ENCODE assay signal across 16 cellular contexts in the genomic region with DNA sequence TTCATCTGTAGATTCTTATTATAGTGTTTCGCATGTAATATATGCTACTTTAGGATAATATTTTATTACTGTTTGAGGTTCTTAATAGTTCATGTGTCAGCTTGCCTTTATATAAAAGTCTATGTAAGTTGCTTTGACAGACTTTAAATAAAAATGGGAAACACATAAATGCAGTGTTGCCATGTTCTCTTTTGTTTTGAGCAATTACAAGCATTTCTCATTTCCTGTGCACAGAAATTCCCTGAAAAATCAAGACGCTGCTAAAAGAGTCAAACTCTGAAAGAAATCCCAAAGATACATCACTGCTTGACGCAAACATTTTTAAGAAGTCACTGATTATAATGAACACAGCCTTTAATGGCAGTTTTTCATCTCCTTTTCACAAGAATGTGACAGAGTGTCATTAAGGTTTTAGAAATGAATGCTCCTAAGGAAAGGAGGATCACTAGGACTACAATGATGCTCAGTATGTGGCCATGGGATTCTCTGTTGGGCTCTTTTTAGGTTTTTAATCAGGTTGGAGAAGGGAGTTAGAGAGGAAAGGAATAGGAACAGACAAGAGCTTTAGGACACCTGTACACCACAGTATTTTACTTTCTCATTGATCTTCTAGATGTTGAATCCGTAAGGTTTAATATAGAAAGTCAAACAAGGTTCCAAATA.
DNase-seq lines count a peak whose midpoint lies in the region; ATAC-seq and FAIRE-seq lines count a peak whose summit lies in the region.
"Had no signal": no experiment of that assay in that cellular context is flagged by ENCODE, and none has a peak within 500 bp of the region (broad histone marks: within the 10 kb centered on the region; RNA-seq: fewer than 3 reads in every experiment).

No MANE protein-coding gene starts in this region.

- no peak for DNase-seq in SK-N-MC (ENCODE audit: low read depth, low spot score)
- no peak for DNase-seq in NCI-H1092 (lab: John Stamatoyannopoulos, UW)
- no peak for DNase-seq in activated gamma-delta T cell (lab: John Stamatoyannopoulos, UW)
- no peak for DNase-seq in effector memory CD4-positive, alpha-beta T cell
- DNase-seq: BE2C, H9, NCI-H1048, NCI-H1694 treated with DMSO at 0.1 percent for 48 hours, NCI-H446, NCI-H774, Peyer's patch, Right ventricle myocardium superior had no signal

- H3K9ac ChIP-seq in BLaER1 = peak overlapping the region; percentile 88
- no peak overlapping the region for H3K9ac ChIP-seq in SK-N-MC (ENCODE audit: insufficient read length)
- no peak overlapping the region for H3K9ac ChIP-seq in iPS-20b (ENCODE audit: low read depth, low read length)

- no peak for ATAC-seq in HG03135 (IDR thresholded peaks at IDR 0.05; ENCODE audit: unreplicated experiment)

- H3K27ac ChIP-seq in BLaER1 (peak overlapping the region; percentile 96), SK-N-MC (peak overlapping the region; percentile 39; the same call in 1 of the 2 replicates), iPS-20b (ENCODE audit: low read length) (no peak overlapping the region)
- H3K27ac ChIP-seq in effector memory CD4-positive, alpha-beta T cell (ENCODE audit: insufficient read depth, low read length, poor library complexity, severe bottlenecking) = no peak overlapping the region
- H3K27ac ChIP-seq: Peyer's patch had no signal

- no peaks in the 10 kb centered on the region for H3K27me3 ChIP-seq in BLaER1
- H3K27me3 ChIP-seq in iPS-20b (ENCODE audit: insufficient read depth, low read length) = no peaks in the 10 kb centered on the region
- H3K27me3 ChIP-seq in effector memory CD4-positive, alpha-beta T cell (replicated peaks; ENCODE audit: control insufficient read depth, insufficient read depth, low read length, poor library complexity, severe bottlenecking) = no peaks in the 10 kb centered on the region
- H3K27me3 ChIP-seq: BE2C, Peyer's patch had no signal

- H3K4me3 ChIP-seq in BLaER1 = peak overlapping the region; percentile 68
- H3K4me3 ChIP-seq in SK-N-MC = no peak overlapping the region
- H3K4me3 ChIP-seq in iPS-20b (ENCODE audit: low read length) = peak overlapping the region; percentile 6; the same call in 1 of the 2 replicates
- H3K4me3 ChIP-seq in effector memory CD4-positive, alpha-beta T cell (ENCODE audit: insufficient read depth, low read depth, low read length, poor library complexity, severe bottlenecking) = no peak overlapping the region
- H3K4me3 ChIP-seq: Peyer's patch had no signal

- peaks cover 56% of the 10 kb centered on the region for H3K4me1 ChIP-seq in BLaER1
- H3K4me1 ChIP-seq in iPS-20b (ENCODE audit: insufficient read depth, low read length) = peaks cover 12% of the 10 kb centered on the region
- peaks cover 12% of the 10 kb centered on the region for H3K4me1 ChIP-seq in effector memory CD4-positive, alpha-beta T cell (ENCODE audit: control insufficient read depth, insufficient read depth, low read length, poor library complexity, severe bottlenecking)
- H3K4me1 ChIP-seq: BE2C, Peyer's patch had no signal

- peaks cover 74% of the 10 kb centered on the region for H3K36me3 ChIP-seq in BLaER1
- H3K36me3 ChIP-seq in SK-N-MC (ENCODE audit: insufficient read depth, low read length) = peaks cover 20% of the 10 kb centered on the region; the same call in 1 of the 2 replicates
- no peaks in the 10 kb centered on the region for H3K36me3 ChIP-seq in iPS-20b (ENCODE audit: insufficient read depth, low read depth, low read length)
- H3K36me3 ChIP-seq in effector memory CD4-positive, alpha-beta T cell (ENCODE audit: control insufficient read depth, insufficient read depth, low read length) = peaks cover 3% of the 10 kb centered on the region
- H3K36me3 ChIP-seq: BE2C, Peyer's patch had no signal

- peaks cover 57% of the 10 kb centered on the region for H4K20me1 ChIP-seq in BLaER1

- peak; percentile 13 for FAIRE-seq in G401.6 (lab: Jason Lieb, UNC)

- peak overlapping the region; percentile 89 for H3K4me2 ChIP-seq in BLaER1

- no peaks in the 10 kb centered on the region for H3K9me3 ChIP-seq in BLaER1
- H3K9me3 ChIP-seq in SK-N-MC (ENCODE audit: low read depth, low read length) = no peaks in the 10 kb centered on the region
- no peaks in the 10 kb centered on the region for H3K9me3 ChIP-seq in iPS-20b (ENCODE audit: insufficient read depth, low read depth, low read length)
- no peaks in the 10 kb centered on the region for H3K9me3 ChIP-seq in effector memory CD4-positive, alpha-beta T cell (ENCODE audit: control insufficient read depth, low read length)
- H3K9me3 ChIP-seq: BE2C, Peyer's patch had no signal

Comparison
In these comparisons a context has a peak if more than half of its experiments do, and no peak if none do; other contexts are left out.
1. H3K27ac ChIP-seq: peak in BLaER1 (single experiment) and SK-N-MC (single experiment); none in iPS-20b (single experiment) and effector memory CD4-positive, alpha-beta T cell (single experiment).
2. H3K4me3 ChIP-seq: peak in BLaER1 (single experiment) and iPS-20b (single experiment); none in SK-N-MC (single experiment) and effector memory CD4-positive, alpha-beta T cell (single experiment).